Comparison of ENCODE assay signal across 1 cellular context in genomic region chr13:44399045-44399444, GRCh38.
TF ChIP-seq lines count a peak whose summit lies in the region.

No MANE protein-coding gene starts in this region.

TF ChIP-seq in K562, 482 proteins besides CTCF, POLR2A, EP300 and RAD21 (continued from another document):
- TF ChIP-seq HDAC8 (tag; IDR thresholded peaks at IDR 0.05) (no peak), ZNF384 (IDR thresholded peaks at IDR 0.05; ENCODE audit: low read depth, low read length) (no peak), ESRRB (CRISPR knock-in tag; IDR thresholded peaks at IDR 0.05; ENCODE audit: borderline replicate concordance) (no peak), IFI16 (CRISPR knock-in tag; IDR thresholded peaks at IDR 0.05) (no peak), BACH1 (tag; IDR thresholded peaks at IDR 0.05) (no peak), ZNF134 (CRISPR knock-in tag; conservative IDR thresholded peaks at IDR 0.05) (no peak)
